ENCODE assay signal across 13 cellular contexts in the genomic region with DNA sequence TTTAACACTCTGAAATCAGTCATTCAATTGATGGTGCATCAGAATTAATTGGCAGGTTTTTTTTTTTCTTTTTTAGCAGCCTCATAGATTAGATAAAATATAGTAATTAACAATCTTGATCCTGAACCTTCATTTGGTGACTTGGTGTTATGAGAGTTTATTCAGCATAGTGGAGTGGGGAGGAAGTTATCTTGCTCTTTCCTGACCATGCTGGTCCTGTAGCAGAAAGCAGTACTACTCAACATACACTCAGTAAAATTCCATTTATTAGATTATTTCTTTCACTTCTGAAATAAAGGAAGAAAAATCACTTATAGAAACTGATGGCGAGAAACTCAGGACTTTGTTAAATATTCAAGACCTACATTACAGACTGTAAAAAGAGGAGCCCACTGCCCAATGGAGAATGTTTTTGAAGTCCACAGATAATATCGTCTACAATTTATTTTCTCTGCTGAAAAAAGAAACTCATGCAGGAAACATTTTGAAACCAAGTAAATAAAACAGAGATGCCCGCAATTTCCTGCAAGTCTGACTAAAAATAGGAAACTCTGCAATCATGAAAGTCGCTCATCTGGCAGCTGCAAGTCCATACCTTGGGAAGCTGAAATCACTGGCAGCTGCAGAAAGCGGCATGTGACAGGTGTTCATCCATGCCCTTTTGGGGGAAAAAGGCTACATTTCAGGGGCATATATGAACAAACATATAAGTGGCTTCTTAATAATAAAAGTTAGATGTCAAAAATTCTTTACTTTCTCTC.
DNase-seq lines count a peak whose midpoint lies in the region; ATAC-seq, FAIRE-seq and TF ChIP-seq lines count a peak whose summit lies in the region.
"Had no signal": no experiment of that assay in that cellular context is flagged by ENCODE, and none has a peak within 500 bp of the region (broad histone marks: within the 10 kb centered on the region; RNA-seq: fewer than 3 reads in every experiment).

No MANE protein-coding gene starts in this region.

- no peak overlapping the region for H4K5ac ChIP-seq in IMR-90 (ENCODE audit: low read depth, low read length)

- no peak overlapping the region for H2BK120ac ChIP-seq in IMR-90 (ENCODE audit: low read depth, low read length)

- no peak overlapping the region for H3K9ac ChIP-seq in IMR-90 (ENCODE audit: low read depth, low read length)

- no peak for FAIRE-seq in HTR-8/SVneo (lab: Jason Lieb, UNC)

- no peak overlapping the region for H3K14ac ChIP-seq in IMR-90 (replicated peaks; ENCODE audit: low read depth, low read length)

- H3K4me3 ChIP-seq in IMR-90 (ENCODE audit: insufficient read depth, low read depth, low read length) (no peak overlapping the region), WI38 (ENCODE audit: low read depth, low read length) (0 out of 2 replicates have a peak overlapping the region, but pooled peaks have one; percentile 5)
- H3K4me3 ChIP-seq: skin epidermis had no signal

- no peak; the same call in 1 of the 2 replicates for ATAC-seq in IMR-90 (ENCODE audit: low read depth)
- ATAC-seq: Panc1 had no signal

- no peaks in the 10 kb centered on the region for H3K36me3 ChIP-seq in IMR-90 (ENCODE audit: control insufficient read depth, insufficient read depth, low read length)

- TF ChIP-seq POLR2A in IMR-90 (IDR thresholded peaks at IDR 0.05; ENCODE audit: low read depth, low read length), result no peak

- H2AK9ac ChIP-seq in IMR-90 (replicated peaks; ENCODE audit: low read depth, low read length, poor library complexity), result no peak overlapping the region

- TF ChIP-seq CTCF in IMR-90 (conservative IDR thresholded peaks at IDR 0.05; ENCODE audit: low read depth, low read length) (no peak), WI38 (IDR thresholded peaks at IDR 0.05; ENCODE audit: low read depth, low read length) (no peak), nephron progenitor cell (IDR thresholded peaks at IDR 0.05) (no peak)

- 40% methylated on average over 1 of the region's 5 CpGs; no CpG with 5 or more reads in 1 of the 2 experiments for WGBS in IMR-90 (ENCODE audit: extremely low coverage in 2 of 2, insufficient read length in 1 of 2), 2 experiments

- no peaks in the 10 kb centered on the region for H3K9me1 ChIP-seq in IMR-90 (ENCODE audit: insufficient read depth, low read length)

- TF ChIP-seq RAD21 in IMR-90 (IDR thresholded peaks at IDR 0.05; ENCODE audit: low read length), result no peak

- H3K36me3 Mint-ChIP-seq in nephron progenitor cell (ENCODE audit: low read depth), result peaks cover 19% of the 10 kb centered on the region
- H3K36me3 Mint-ChIP-seq: activated naive CD4-positive, alpha-beta T cell treated with anti-CD3 and anti-CD28 coated beads, Interleukin-2, amount 10 ng/mL, durations not matched to agents 7 days and 5 days had no signal

- DNase-seq in activated CD4-positive, alpha-beta T cell treated with anti-CD3 and anti-CD28 coated beads for 48 hours, result peak; percentile 8
- no peak for DNase-seq in activated CD4-positive, alpha-beta T cell treated with anti-CD3 and anti-CD28 coated beads, Interleukin-2, amount 50 U/mL, for 48 hours
- peak; percentile 37 for DNase-seq in IMR-90
- no peak for DNase-seq in nephron progenitor cell
- no peak for DNase-seq in HTR-8/SVneo (ENCODE audit: insufficient read length, low spot score)
- no peak for DNase-seq in DMS 273 (lab: John Stamatoyannopoulos, UW; ENCODE audit: unreplicated experiment)
- DNase-seq in pons (ENCODE audit: low spot score), result no peak
- DNase-seq: activated naive CD4-positive, alpha-beta T cell treated with anti-CD3 and anti-CD28 coated beads, Interleukin-2, amount 10 ng/mL, durations not matched to agents 7 days and 5 days; endodermal cell; NCI-H2029 treated with DMSO at 0.1 percent for 48 hours had no signal

- H2AFZ ChIP-seq in IMR-90 (replicated peaks; ENCODE audit: low read length, poor library complexity), result no peak overlapping the region

- no TSS peak for BruUV-seq in IMR-90 (replicated peaks; lab: Mats Ljungman, UMichigan)

- H3K27ac ChIP-seq in IMR-90 (ENCODE audit: insufficient read depth, low read length), result no peak overlapping the region

- H3K27me3 ChIP-seq in IMR-90 (ENCODE audit: control insufficient read depth, insufficient read depth, low read length), result no peaks in the 10 kb centered on the region

- H2BK20ac ChIP-seq in IMR-90 (ENCODE audit: low read depth, low read length), result no peak overlapping the region

- no peak overlapping the region for H3K4me2 ChIP-seq in IMR-90 (ENCODE audit: low read depth, low read length)

- H4K20me1 ChIP-seq in IMR-90 (ENCODE audit: insufficient read depth, low read length), result no peaks in the 10 kb centered on the region

- in situ Hi-C loops in IMR-90 (cut with MboI; ENCODE audit: low sequenced_read_pairs), result no loop called here

- peaks cover 3% of the 10 kb centered on the region; the same call in 1 of the 2 replicates for H3K4me1 ChIP-seq in IMR-90 (ENCODE audit: control insufficient read depth, insufficient read depth, low read length)

- POLR2A ChIA-PET in IMR-90 (lab: Charles Lee; ENCODE audit: unreplicated experiment), result no interaction called here

- peak overlapping the region; percentile 3 for H3K4me3 Mint-ChIP-seq in nephron progenitor cell
- H3K4me3 Mint-ChIP-seq: activated naive CD4-positive, alpha-beta T cell treated with anti-CD3 and anti-CD28 coated beads, Interleukin-2, amount 10 ng/mL, durations not matched to agents 7 days and 5 days; endodermal cell had no signal

- intact Hi-C loops in IMR-90 (cut with micrococcal nuclease), result no loop called here

- no peak overlapping the region for H3K56ac ChIP-seq in IMR-90 (ENCODE audit: extremely low read depth, insufficient read depth, low read length)

- no peak overlapping the region for H4K8ac ChIP-seq in IMR-90 (ENCODE audit: low read depth in 2 of 2, low read length in 2 of 2)

- H2BK5ac ChIP-seq in IMR-90 (ENCODE audit: low read depth, low read length, poor library complexity, severe bottlenecking), result no peak overlapping the region

- no peaks in the 10 kb centered on the region for H3K9me3 ChIP-seq in IMR-90 (ENCODE audit: control insufficient read depth, insufficient read depth, low read length)

- H3K23ac ChIP-seq in IMR-90 (ENCODE audit: low read depth, low read length), result no peak overlapping the region

- no peaks in the 10 kb centered on the region for H3K27me3 Mint-ChIP-seq in nephron progenitor cell (ENCODE audit: low read depth, poor library complexity)
- H3K27me3 Mint-ChIP-seq: activated naive CD4-positive, alpha-beta T cell treated with anti-CD3 and anti-CD28 coated beads, Interleukin-2, amount 10 ng/mL, durations not matched to agents 7 days and 5 days had no signal

- no peak overlapping the region for H2AK5ac ChIP-seq in IMR-90 (ENCODE audit: low read depth, low read length)

- CTCF ChIA-PET in IMR-90 (lab: Yijun Ruan, JAX), result interaction anchor here (0.6 kb wide), 2 partner anchors 15 to 25 kb away, joined by 3 to 7 read pairs; no protein-coding TSS in a partner anchor

- peaks cover 41% of the 10 kb centered on the region for H3K4me1 Mint-ChIP-seq in nephron progenitor cell

- dilution Hi-C loops in IMR-90 (cut with HindIII; ENCODE audit: low sequenced_read_pairs, unreplicated experiment), result no loop called here

- no peak overlapping the region for H2BK15ac ChIP-seq in IMR-90 (ENCODE audit: low read depth, low read length)

- H3K4ac ChIP-seq in IMR-90 (ENCODE audit: low read depth, low read length), result no peak overlapping the region

- H4K91ac ChIP-seq in IMR-90 (ENCODE audit: insufficient read depth, low read depth, low read length), result no peak overlapping the region

- peak overlapping the region; percentile 16 for H3K27ac Mint-ChIP-seq in nephron progenitor cell
- H3K27ac Mint-ChIP-seq: activated naive CD4-positive, alpha-beta T cell treated with anti-CD3 and anti-CD28 coated beads, Interleukin-2, amount 10 ng/mL, durations not matched to agents 7 days and 5 days; endodermal cell had no signal

- H3K18ac ChIP-seq in IMR-90 (ENCODE audit: low read depth, low read length), result no peak overlapping the region

- H3K79me1 ChIP-seq in IMR-90 (ENCODE audit: low read depth in 1 of 2, low read length in 2 of 2), result no peaks in the 10 kb centered on the region

- peaks cover 25% of the 10 kb centered on the region for H3K9me3 Mint-ChIP-seq in nephron progenitor cell
- H3K9me3 Mint-ChIP-seq: activated naive CD4-positive, alpha-beta T cell treated with anti-CD3 and anti-CD28 coated beads, Interleukin-2, amount 10 ng/mL, durations not matched to agents 7 days and 5 days had no signal

TF ChIP-seq in IMR-90, 13 proteins besides CTCF, POLR2A, EP300 and RAD21:
- TF ChIP-seq CHD1 (IDR thresholded peaks at IDR 0.05; ENCODE audit: low read depth, low read length) (no peak), MAFK (IDR thresholded peaks at IDR 0.05; ENCODE audit: low read depth, low read length) (no peak)
- TF ChIP-seq, protein P1, sequence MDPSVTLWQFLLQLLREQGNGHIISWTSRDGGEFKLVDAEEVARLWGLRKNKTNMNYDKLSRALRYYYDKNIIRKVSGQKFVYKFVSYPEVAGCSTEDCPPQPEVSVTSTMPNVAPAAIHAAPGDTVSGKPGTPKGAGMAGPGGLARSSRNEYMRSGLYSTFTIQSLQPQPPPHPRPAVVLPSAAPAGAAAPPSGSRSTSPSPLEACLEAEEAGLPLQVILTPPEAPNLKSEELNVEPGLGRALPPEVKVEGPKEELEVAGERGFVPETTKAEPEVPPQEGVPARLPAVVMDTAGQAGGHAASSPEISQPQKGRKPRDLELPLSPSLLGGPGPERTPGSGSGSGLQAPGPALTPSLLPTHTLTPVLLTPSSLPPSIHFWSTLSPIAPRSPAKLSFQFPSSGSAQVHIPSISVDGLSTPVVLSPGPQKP (IDR thresholded peaks at IDR 0.05; ENCODE audit: borderline replicate concordance, low read depth, low read length), result no peak

Comparison
In these comparisons a context has a peak if more than half of its experiments do, and no peak if none do; other contexts are left out.
1. DNase-seq: peak in activated CD4-positive, alpha-beta T cell treated with anti-CD3 and anti-CD28 coated beads for 48 hours (single experiment) and IMR-90 (single experiment); none in activated CD4-positive, alpha-beta T cell treated with anti-CD3 and anti-CD28 coated beads, Interleukin-2, amount 50 U/mL, for 48 hours (0 of 2), nephron progenitor cell (single experiment), HTR-8/SVneo (single experiment), DMS 273 (single experiment) and pons (single experiment).